Comparison of ENCODE assay signal across 8 cellular contexts in the genomic region with DNA sequence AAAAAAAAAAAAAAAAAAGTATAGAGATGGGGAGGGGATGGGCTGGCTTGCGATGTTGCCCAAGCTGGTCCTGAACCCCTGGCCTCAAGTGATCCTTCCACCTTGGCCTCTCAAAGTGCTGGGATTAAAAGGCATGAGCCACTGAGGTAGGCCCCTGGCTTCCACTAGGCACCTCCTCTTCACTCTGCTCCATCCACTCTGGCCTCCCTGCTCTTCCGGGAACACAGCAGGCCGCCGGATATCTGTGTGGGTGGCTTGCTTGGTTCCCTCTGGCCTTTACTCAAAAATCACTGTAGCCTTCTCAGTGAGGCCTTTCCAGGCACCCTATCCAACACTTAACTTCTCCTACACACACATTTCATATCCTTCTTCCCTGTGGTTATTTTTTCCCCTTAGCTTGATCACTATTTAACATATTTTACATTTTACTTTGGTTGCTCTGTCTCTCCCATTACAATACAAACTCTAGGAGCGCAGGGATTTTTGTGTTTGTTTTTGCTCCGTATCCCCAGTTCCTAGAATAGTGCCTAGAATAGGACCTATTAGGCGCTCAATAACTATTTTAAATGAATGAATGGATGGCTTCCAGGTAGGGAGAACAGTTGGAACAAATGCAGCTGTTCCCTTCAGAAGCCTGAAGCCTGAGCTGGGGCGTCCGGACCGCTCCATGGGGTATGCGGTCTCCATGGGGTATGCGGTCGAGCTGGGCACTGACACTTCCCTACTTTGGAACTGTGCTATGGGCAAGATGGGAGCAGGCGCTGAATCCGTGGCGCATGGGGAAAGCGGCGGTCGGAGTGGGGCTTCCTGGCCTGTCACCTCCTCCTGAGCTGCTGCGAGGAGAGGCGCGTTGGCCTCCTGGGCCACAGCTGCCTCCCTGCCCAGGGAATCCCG. TPM values are rescaled to one million over a fixed set of nuclear protein-coding genes. Genes with fewer than 3 reads are reported as not detected.
DNase-seq lines count a peak whose midpoint lies in the region; ATAC-seq and TF ChIP-seq lines count a peak whose summit lies in the region.

No MANE protein-coding gene starts in this region.

- H3K27ac Mint-ChIP-seq in activated naive CD4-positive, alpha-beta T cell treated with anti-CD3 and anti-CD28 coated beads, Interleukin-2, amount 10 ng/mL, durations not matched to agents 7 days and 5 days, result peak overlapping the region; percentile 90

- no peaks in the 10 kb centered on the region for H3K27me3 ChIP-seq in osteoblast (ENCODE audit: insufficient read depth, low read length)

- peak overlapping the region; percentile 75 for H3K4me3 ChIP-seq in osteoblast (ENCODE audit: insufficient read depth, low read length)

- no peaks in the 10 kb centered on the region for H3K36me3 Mint-ChIP-seq in activated naive CD4-positive, alpha-beta T cell treated with anti-CD3 and anti-CD28 coated beads, Interleukin-2, amount 10 ng/mL, durations not matched to agents 7 days and 5 days

- H3K9me3 ChIP-seq in osteoblast (ENCODE audit: low read depth, low read length), result no peaks in the 10 kb centered on the region

- H3K4me2 ChIP-seq in osteoblast (ENCODE audit: insufficient read depth, low read length), result peak overlapping the region; percentile 77

- no peaks in the 10 kb centered on the region for H3K9me3 Mint-ChIP-seq in activated naive CD4-positive, alpha-beta T cell treated with anti-CD3 and anti-CD28 coated beads, Interleukin-2, amount 10 ng/mL, durations not matched to agents 7 days and 5 days

- H2AFZ ChIP-seq in osteoblast (ENCODE audit: low read length), result peak overlapping the region; percentile 81

- H3K27ac ChIP-seq in osteoblast (ENCODE audit: low read depth, low read length), result peak overlapping the region; percentile 84

- H3K36me3 ChIP-seq in osteoblast (ENCODE audit: insufficient read depth, low read length), result no peaks in the 10 kb centered on the region

- no peak for DNase-seq in activated naive CD4-positive, alpha-beta T cell treated with anti-CD3 and anti-CD28 coated beads, Interleukin-2, amount 10 ng/mL, durations not matched to agents 7 days and 5 days
- no peak for DNase-seq in activated naive CD4-positive, alpha-beta T cell treated with anti-CD3 and anti-CD28 coated beads, Interleukin-2, amount 50 U/mL, for 16 hours
- DNase-seq in SK-N-DZ (ENCODE audit: low spot score) (peak; percentile 57), fibroblast of gingiva (ENCODE audit: low read depth) (peak; percentile 27), osteoblast (ENCODE audit: insufficient read length, low spot score, missing footprints) (peak; percentile 97), NCI-H2107 treated with DMSO at 0.1 percent for 48 hours (lab: John Stamatoyannopoulos, UW; ENCODE audit: unreplicated experiment) (no peak), NCI-H146 (lab: John Stamatoyannopoulos, UW) (no peak)

- H3K79me2 ChIP-seq in osteoblast (ENCODE audit: insufficient read depth, low read length), result no peaks in the 10 kb centered on the region

- CTCF ChIA-PET in activated naive CD4-positive, alpha-beta T cell treated with anti-CD3 and anti-CD28 coated beads, Interleukin-2, amount 10 ng/mL, durations not matched to agents 7 days and 5 days (lab: Charles Lee), result interaction anchor here (0.8 to 3.4 kb wide), 8 partner anchors 8 to 628 kb away, joined by 3 to 16 read pairs (median 4); no protein-coding TSS in a partner anchor

- H3K4me1 Mint-ChIP-seq in activated naive CD4-positive, alpha-beta T cell treated with anti-CD3 and anti-CD28 coated beads, Interleukin-2, amount 10 ng/mL, durations not matched to agents 7 days and 5 days, result peaks cover 18% of the 10 kb centered on the region

- H4K20me1 ChIP-seq in osteoblast (ENCODE audit: insufficient read depth, low read length), result no peaks in the 10 kb centered on the region

- peak overlapping the region; percentile 86 for H3K4me3 Mint-ChIP-seq in activated naive CD4-positive, alpha-beta T cell treated with anti-CD3 and anti-CD28 coated beads, Interleukin-2, amount 10 ng/mL, durations not matched to agents 7 days and 5 days

- H3K27me3 Mint-ChIP-seq in activated naive CD4-positive, alpha-beta T cell treated with anti-CD3 and anti-CD28 coated beads, Interleukin-2, amount 10 ng/mL, durations not matched to agents 7 days and 5 days, result peaks cover 43% of the 10 kb centered on the region

- ATAC-seq in HG02938 (IDR thresholded peaks at IDR 0.05; ENCODE audit: unreplicated experiment), result no peak

- peaks cover 24% of the 10 kb centered on the region for H3K4me1 ChIP-seq in osteoblast (ENCODE audit: insufficient read depth, low read length)

- no peak for TF ChIP-seq CTCF in osteoblast (IDR thresholded peaks at IDR 0.05; ENCODE audit: extremely low read depth, low read depth, low read length)

RNA-seq across cellular contexts. Expression of gene H3-3A, which starts 46.7 kb away (rescaled TPM):
- polyA plus RNA-seq in SK-N-DZ (2014; cell fraction: cytosol; rRNA removed), result 922 and 989 TPM in 2 replicates
- 546 and 570 TPM in 2 replicates for polyA plus RNA-seq in SK-N-DZ (2014; cell fraction: nucleus; rRNA removed)
- total RNA-seq in osteoblast, result 127 and 166 TPM in 2 replicates

Comparison
In these comparisons a context has a peak if more than half of its experiments do, and no peak if none do; other contexts are left out.
1. DNase-seq: peak in SK-N-DZ (single experiment), fibroblast of gingiva (single experiment) and osteoblast (single experiment); none in activated naive CD4-positive, alpha-beta T cell treated with anti-CD3 and anti-CD28 coated beads, Interleukin-2, amount 10 ng/mL, durations not matched to agents 7 days and 5 days (single experiment), activated naive CD4-positive, alpha-beta T cell treated with anti-CD3 and anti-CD28 coated beads, Interleukin-2, amount 50 U/mL, for 16 hours (single experiment), NCI-H2107 treated with DMSO at 0.1 percent for 48 hours (single experiment) and NCI-H146 (single experiment).